ENCODE assay signal across 8 cellular contexts in genomic region chr1:79775402-79775801, GRCh38.
"Had no signal": no experiment of that assay in that cellular context is flagged by ENCODE, and none has a peak within 500 bp of the region (broad histone marks: within the 10 kb centered on the region; RNA-seq: fewer than 3 reads in every experiment).

No MANE protein-coding gene starts in this region.

- H3K4me3 ChIP-seq: GM12878 had no signal

- DNase-seq: GDM1, GF-D8 had no signal

- ATAC-seq: GM12878 had no signal

- FAIRE-seq: G401.6, GM12891, GM12892, GM18507, GM19239 had no signal
